13 cellular contexts compared by ENCODE assay signal in genomic region chr20:47256665-47257236, GRCh38.
DNase-seq lines count a peak whose midpoint lies in the region; ATAC-seq, FAIRE-seq and TF ChIP-seq lines count a peak whose summit lies in the region.
"Had no signal": no experiment of that assay in that cellular context is flagged by ENCODE, and none has a peak within 500 bp of the region (broad histone marks: within the 10 kb centered on the region; RNA-seq: fewer than 3 reads in every experiment).

No MANE protein-coding gene starts in this region.

- no peak for FAIRE-seq in astrocyte (lab: Jason Lieb, UNC)
- FAIRE-seq: A549, GM18507 had no signal

- H3K36me3 ChIP-seq in cardiac muscle cell (peaks cover 18% of the 10 kb centered on the region), astrocyte (ENCODE audit: insufficient read depth, low read length) (peaks cover 18% of the 10 kb centered on the region), transverse colon (peaks cover 0 to 8% (median 0%) of the 10 kb centered on the region in 4 donors)

- intact Hi-C loops in Right ventricle myocardium inferior (cut with DNase I), result no loop called here
- intact Hi-C loops in right cardiac atrium (cut with DNase I), result no loop called here
- intact Hi-C loops in transverse colon (cut with DNase I; ENCODE audit: low total_unique reads), result no loop called here

- TF ChIP-seq EP300 in transverse colon (IDR thresholded peaks at IDR 0.05; ENCODE audit: low read depth), result no peak

- DNase-seq in cardiac muscle cell (ENCODE audit: low read depth in 1 of 2, low spot score in 1 of 2) (no peak), Right ventricle myocardium inferior (ENCODE audit: missing footprints) (no peak), astrocyte (ENCODE audit: low read depth) (peak; percentile 70), right cardiac atrium (no peak), transverse colon (no peak), C1 segment of cervical spinal cord (lab: John Stamatoyannopoulos, UW) (no peak), NCI-H2171 (lab: John Stamatoyannopoulos, UW) (no peak)
- DNase-seq: activated CD4-positive, alpha-beta T cell treated with anti-CD3 and anti-CD28 coated beads for 4 hours; NCI-H446; stimulated activated CD8-positive, alpha-beta memory T cell treated with anti-CD3 and anti-CD28 coated beads, Interleukin-4, amount 100 ng/mL, for 48 hours had no signal

- H3K27me3 ChIP-seq in cardiac muscle cell (no peaks in the 10 kb centered on the region), astrocyte (ENCODE audit: insufficient read depth, low read length) (no peaks in the 10 kb centered on the region), right cardiac atrium (ENCODE audit: control insufficient read depth, insufficient read depth) (no peaks in the 10 kb centered on the region), transverse colon (no peaks in the 10 kb centered on the region)

- no peak for TF ChIP-seq POLR2A in transverse colon (IDR thresholded peaks at IDR 0.05)

- H3K27ac ChIP-seq in cardiac muscle cell (peak overlapping the region; percentile 3), astrocyte (ENCODE audit: low read depth, low read length) (peak overlapping the region; percentile 70), right cardiac atrium (ENCODE audit: low read length) (peak overlapping the region; percentile 15), transverse colon (peak overlapping the region; percentile 19 to 46 (median 32))

- in situ Hi-C loops in transverse colon (cut with MboI; ENCODE audit: low pct_ligation_motif_present in 1 of 4, low pct_unique_long_range_greater_than_20kb in 1 of 4, low sequenced_read_pairs in 3 of 4), result loop anchor here in 2 of 4 donors (25.0 kb wide), 1 partner anchor 356 kb away; no protein-coding TSS in a partner anchor

- no peak overlapping the region for H3K4me3 Mint-ChIP-seq in astrocyte (ENCODE audit: unreplicated experiment)

- no peaks in the 10 kb centered on the region for H4K20me1 ChIP-seq in astrocyte (ENCODE audit: insufficient read depth, low read length)

- peak overlapping the region; percentile 64 for H3K4me2 ChIP-seq in astrocyte (ENCODE audit: low read length)
- H3K4me2 ChIP-seq: A549 had no signal

- TF ChIP-seq CTCF in cardiac muscle cell (IDR thresholded peaks at IDR 0.05; ENCODE audit: low read depth, low read length) (no peak), astrocyte (IDR thresholded peaks at IDR 0.05; ENCODE audit: insufficient read depth, low read depth, low read length) (no peak), transverse colon (IDR thresholded peaks at IDR 0.05) (no peak)

- H3K27me3 Mint-ChIP-seq in astrocyte (ENCODE audit: low read depth, unreplicated experiment), result no peaks in the 10 kb centered on the region

- peak overlapping the region; percentile 68 for H3K9ac ChIP-seq in astrocyte (ENCODE audit: low read length)

- H3K79me2 ChIP-seq in astrocyte (ENCODE audit: insufficient read depth, low read length), result peaks cover 22% of the 10 kb centered on the region

- H3K9me3 ChIP-seq in cardiac muscle cell (ENCODE audit: low read depth) (no peaks in the 10 kb centered on the region), astrocyte (ENCODE audit: insufficient read depth, low read depth, low read length) (no peaks in the 10 kb centered on the region), right cardiac atrium (ENCODE audit: control insufficient read depth, low read length) (no peaks in the 10 kb centered on the region), transverse colon (no peaks in the 10 kb centered on the region)
- H3K9me3 ChIP-seq: A549 had no signal

- no peak overlapping the region for H2AFZ ChIP-seq in astrocyte (ENCODE audit: low read depth, low read length)

- peaks cover 30% of the 10 kb centered on the region for H3K4me1 ChIP-seq in cardiac muscle cell (ENCODE audit: low read depth)
- H3K4me1 ChIP-seq in astrocyte (ENCODE audit: insufficient read depth, low read length), result peaks cover 27% of the 10 kb centered on the region
- H3K4me1 ChIP-seq in right cardiac atrium (ENCODE audit: control insufficient read depth, insufficient read depth, low read length), result peaks cover 8% of the 10 kb centered on the region
- peaks cover 5 to 23% (median 12%) of the 10 kb centered on the region in 4 donors for H3K4me1 ChIP-seq in transverse colon

- ATAC-seq in Right ventricle myocardium inferior (no peak), right cardiac atrium (no peak), HG02623 (IDR thresholded peaks at IDR 0.05; ENCODE audit: unreplicated experiment) (no peak)

- 79% methylated on average over 8 of the region's 8 CpGs for WGBS in right cardiac atrium
- WGBS in transverse colon (ENCODE audit: low coverage in 1 of 2), 2 donors, result 80 to 87% methylated on average over 7 to 8 of the region's 8 CpGs

- peaks cover 29% of the 10 kb centered on the region for H3K4me1 Mint-ChIP-seq in astrocyte (ENCODE audit: low read depth, unreplicated experiment)

- H3K9me3 Mint-ChIP-seq in astrocyte (ENCODE audit: unreplicated experiment), result no peaks in the 10 kb centered on the region

- H3K27ac Mint-ChIP-seq in astrocyte (ENCODE audit: unreplicated experiment), result peak overlapping the region; percentile 81

- H3K4me3 ChIP-seq in cardiac muscle cell (no peak overlapping the region), astrocyte (ENCODE audit: insufficient read depth, low read depth, low read length) (no peak overlapping the region), right cardiac atrium (ENCODE audit: low read length) (no peak overlapping the region), transverse colon (no peak overlapping the region)
- H3K4me3 ChIP-seq: A549 had no signal

- H3K36me3 Mint-ChIP-seq in astrocyte (ENCODE audit: low read depth, unreplicated experiment), result peaks cover 26% of the 10 kb centered on the region

Comparison
In these comparisons a context has a peak if more than half of its experiments do, and no peak if none do; other contexts are left out.
1. H3K27ac ChIP-seq: peak in every context shown above with its lines; median percentile 70 in astrocyte; 32 in transverse colon; 15 in right cardiac atrium; 3 in cardiac muscle cell.